Comparison of ENCODE assay signal across 12 cellular contexts in genomic region chr2:48343154-48343553, GRCh38. TPM values are rescaled to one million over a fixed set of nuclear protein-coding genes. Genes with fewer than 3 reads are reported as not detected.
DNase-seq lines count a peak whose midpoint lies in the region; ATAC-seq, FAIRE-seq and TF ChIP-seq lines count a peak whose summit lies in the region.
"Had no signal": no experiment of that assay in that cellular context is flagged by ENCODE, and none has a peak within 500 bp of the region (broad histone marks: within the 10 kb centered on the region; RNA-seq: fewer than 3 reads in every experiment).

No MANE protein-coding gene starts in this region.

- peak overlapping the region in 1 of 4 donors; percentile 61 for H3K4me3 Mint-ChIP-seq in CD4-positive, CD25-positive, alpha-beta regulatory T cell
- H3K4me3 Mint-ChIP-seq in HFFc6: peak overlapping the region; percentile 83; the same call in 1 of the 2 replicates
- H3K4me3 Mint-ChIP-seq: H9 had no signal

- peak overlapping the region; percentile 85 for H3K27ac ChIP-seq in CD4-positive, CD25-positive, alpha-beta regulatory T cell (ENCODE audit: insufficient read depth, low read length, poor library complexity, severe bottlenecking)
- H3K27ac ChIP-seq in K562 (ENCODE audit: extremely low read depth, low read depth, low read length): no peak overlapping the region

- no TSS peak for BruUV-seq in K562 (replicated peaks; lab: Mats Ljungman, UMichigan)

- peaks cover 42% of the 10 kb centered on the region for H3K4me1 ChIP-seq in CD4-positive, CD25-positive, alpha-beta regulatory T cell (ENCODE audit: control insufficient read depth, insufficient read depth, low read length, poor library complexity, severe bottlenecking)
- H3K4me1 ChIP-seq in K562 (replicated peaks in 1 of 2; ENCODE audit: control insufficient read depth in 2 of 2, insufficient read depth in 2 of 2, low read length in 2 of 2) (peaks cover 0 to 4% of the 10 kb centered on the region in 2 experiments; a peak in 2 of 5 replicates), skeletal muscle satellite cell (ENCODE audit: control insufficient read depth, insufficient read depth, low read length) (peaks cover 40% of the 10 kb centered on the region)

- peaks cover 15 to 23% of the 10 kb centered on the region in 2 experiments for H3K9me3 ChIP-seq in CD4-positive, CD25-positive, alpha-beta regulatory T cell (ENCODE audit: control insufficient read depth in 2 of 2, low read length in 2 of 2)
- H3K9me3 ChIP-seq in K562 (replicated peaks; ENCODE audit: control insufficient read depth, insufficient read depth, low read depth, low read length): peaks cover 8% of the 10 kb centered on the region
- H3K9me3 ChIP-seq in skeletal muscle satellite cell (replicated peaks; ENCODE audit: low read length): no peaks in the 10 kb centered on the region

- no peaks in the 10 kb centered on the region for H3K9me1 ChIP-seq in K562 (ENCODE audit: control insufficient read depth, insufficient read depth, low read length)

- intact Hi-C loops in K562 (cut with micrococcal nuclease): no loop called here

- no peaks in the 10 kb centered on the region for H4K20me1 ChIP-seq in K562 (replicated peaks; ENCODE audit: control insufficient read depth, insufficient read depth, low read length)

- peak overlapping the region; percentile 32 to 91 (median 80) for H3K27ac Mint-ChIP-seq in CD4-positive, CD25-positive, alpha-beta regulatory T cell
- H3K27ac Mint-ChIP-seq in HFFc6: peak overlapping the region; percentile 89
- H3K27ac Mint-ChIP-seq: progenitor cell of endocrine pancreas had no signal

- CTCF ChIA-PET in K562 (lab: Yijun Ruan, JAX; ENCODE audit: low intra/inter-chr PET ratio): no interaction called here

- H3K4me1 Mint-ChIP-seq in CD4-positive, CD25-positive, alpha-beta regulatory T cell: peaks cover 28 to 69% (median 49%) of the 10 kb centered on the region in 4 donors
- H3K4me1 Mint-ChIP-seq in HFFc6 (ENCODE audit: low read depth): peaks cover 57% of the 10 kb centered on the region

- TF ChIP-seq EP300 in K562 (IDR thresholded peaks at IDR 0.05; ENCODE audit: low read length): no peak

- no peaks in the 10 kb centered on the region for H3K27me3 Mint-ChIP-seq in CD4-positive, CD25-positive, alpha-beta regulatory T cell
- no peaks in the 10 kb centered on the region for H3K27me3 Mint-ChIP-seq in HFFc6 (ENCODE audit: insufficient read depth)
- H3K27me3 Mint-ChIP-seq: progenitor cell of endocrine pancreas had no signal

- TF ChIP-seq CTCF in HFFc6 (IDR thresholded peaks at IDR 0.05) (no peak), K562 (IDR thresholded peaks at IDR 0.05 in 2 of 3, conservative IDR thresholded peaks at IDR 0.05 in 1 of 3; ENCODE audit: insufficient read depth in 2 of 3, low read depth in 1 of 3, low read length in 3 of 3) (no peak)

- peaks cover 98% of the 10 kb centered on the region for H3K79me2 ChIP-seq in K562 (ENCODE audit: control insufficient read depth, insufficient read depth, low read length)

- H3K36me3 Mint-ChIP-seq in CD4-positive, CD25-positive, alpha-beta regulatory T cell: peaks cover 29% of the 10 kb centered on the region
- peaks cover 35% of the 10 kb centered on the region for H3K36me3 Mint-ChIP-seq in HFFc6 (ENCODE audit: low read depth)

- FAIRE-seq in K562 (lab: Jason Lieb, UNC): no peak

- DNase-seq in CD4-positive, CD25-positive, alpha-beta regulatory T cell: no peak
- DNase-seq in HFFc6 (no peak), K562 (ENCODE audit: extremely low read depth in 1 of 4, low spot score in 3 of 4) (no peak), NOMO-1 treated with dmso at 0.1 percent for 144 hours (lab: John Stamatoyannopoulos, UW; ENCODE audit: unreplicated experiment) (no peak)
- DNase-seq: activated CD4-positive, alpha-beta T cell treated with anti-CD3 and anti-CD28 coated beads, Interleukin-2, amount 50 U/mL, for 1 hour; H9; MV-4-11; stimulated activated CD4-positive, alpha-beta T cell treated with anti-CD3 and anti-CD28 coated beads, Interleukin-2, amount 100 ng/mL, for 24 hours had no signal

- H3K36me3 ChIP-seq in CD4-positive, CD25-positive, alpha-beta regulatory T cell (ENCODE audit: control insufficient read depth, insufficient read depth, low read length): peaks cover 21% of the 10 kb centered on the region
- peaks cover 25% of the 10 kb centered on the region for H3K36me3 ChIP-seq in K562 (ENCODE audit: control insufficient read depth, insufficient read depth, low read length)
- H3K36me3 ChIP-seq in skeletal muscle satellite cell (ENCODE audit: insufficient read depth, low read length): peaks cover 17% of the 10 kb centered on the region

- H3K4me2 ChIP-seq in K562 (ENCODE audit: insufficient read depth, low read length) (no peak overlapping the region), skeletal muscle satellite cell (ENCODE audit: low read length) (peak overlapping the region; percentile 83)

- no peak overlapping the region for H3K9ac ChIP-seq in K562 (ENCODE audit: insufficient read depth in 1 of 2, low read depth in 2 of 2, low read length in 2 of 2)
- H3K9ac ChIP-seq in skeletal muscle satellite cell (ENCODE audit: low read depth, low read length): peak overlapping the region; percentile 75

- no peaks in the 10 kb centered on the region for H3K27me3 ChIP-seq in CD4-positive, CD25-positive, alpha-beta regulatory T cell (ENCODE audit: control insufficient read depth, insufficient read depth, low read length)
- H3K27me3 ChIP-seq in K562 (ENCODE audit: control insufficient read depth in 2 of 2, insufficient read depth in 2 of 2, low read length in 2 of 2): no peaks in the 10 kb centered on the region
- no peaks in the 10 kb centered on the region for H3K27me3 ChIP-seq in skeletal muscle satellite cell (ENCODE audit: control insufficient read depth, insufficient read depth, low read length)

- POLR2A ChIA-PET in K562 (lab: Yijun Ruan, JAX): no interaction called here

- peaks cover 4 to 17% (median 5%) of the 10 kb centered on the region in 7 donors for H3K9me3 Mint-ChIP-seq in CD4-positive, CD25-positive, alpha-beta regulatory T cell
- peaks cover 23% of the 10 kb centered on the region for H3K9me3 Mint-ChIP-seq in HFFc6

- no peak for ATAC-seq in CD4-positive, CD25-positive, alpha-beta regulatory T cell (ENCODE audit: low read depth in 2 of 2)
- no peak for ATAC-seq in K562
- ATAC-seq in GM19328 (IDR thresholded peaks at IDR 0.05; ENCODE audit: unreplicated experiment): no peak
- ATAC-seq in esophagus mucosa: no peak

- H3K4me3 ChIP-seq in CD4-positive, CD25-positive, alpha-beta regulatory T cell (ENCODE audit: low read depth, low read length): peak overlapping the region; percentile 82
- H3K4me3 ChIP-seq in K562 (no peak overlapping the region), skeletal muscle satellite cell (ENCODE audit: low read length) (no peak overlapping the region)

- no peak overlapping the region for H2AFZ ChIP-seq in K562 (ENCODE audit: low read depth, low read length)

- TF ChIP-seq RAD21 in K562 (CRISPR knock-in tag; conservative IDR thresholded peaks at IDR 0.05 in 1 of 2, IDR thresholded peaks at IDR 0.05 in 1 of 2): no peak

- no peak for TF ChIP-seq POLR2A in K562 (conservative IDR thresholded peaks at IDR 0.05)

- 78% methylated on average over 1 of the region's 1 CpG for WGBS in K562 (ENCODE audit: insufficient coverage, low coverage, missing lambda C conversion rate)

- in situ Hi-C loops in K562 (cut with MboI): no loop called here

TF ChIP-seq in K562, 482 proteins besides CTCF, POLR2A, EP300 and RAD21:
- TF ChIP-seq ZNF316 (IDR thresholded peaks at IDR 0.05) (peak; percentile 54; the same call in 1 of the 2 replicates), FOXP1 (CRISPR knock-in tag; IDR thresholded peaks at IDR 0.05) (no peak)
TF ChIP-seq in K562: peak in this region for 1.

RNA-seq across cellular contexts. Expression of gene FOXN2, which starts 28.7 kb away (rescaled TPM):
- 58.4 TPM for total RNA-seq in CD4-positive, CD25-positive, alpha-beta regulatory T cell
- polyA plus RNA-seq in CD4-positive, CD25-positive, alpha-beta regulatory T cell: 10 to 100 TPM; 48.9 to 67.6 (median 59.5) TPM
- total RNA-seq in HFFc6 (2021; fragmentation: NEBNext Ultra II Directional; extraction: Animal tissue kit (Norgen Biotek cat#: 25700)): 10 to 100 TPM; 12.5 to 21.1 (median 16.9) TPM
- 41.6 and 60.4 TPM in 2 replicates for total RNA-seq in K562 (2011; cell fraction: chromatin; rRNA removed; ENCODE audit: low replicate concordance)
- 13.7 and 17.9 TPM in 2 replicates for total RNA-seq in K562 (2011; cell fraction: nucleolus; rRNA removed)
- total RNA-seq in K562 (2011; cell fraction: nucleoplasm; rRNA removed): 21.9 and 34.4 TPM in 2 replicates
- total RNA-seq in K562 (2014; rRNA removed) (24.4 and 25.7 TPM in 2 replicates), K562 (2014; rRNA removed; fragmentation: Illumina TruSeq; extraction: Trizol) (36.1 and 41.0 TPM in 2 replicates), K562 (2015; rRNA removed; fragmentation: Illumina TruSeq; extraction: Trizol) (26.4 and 31.1 TPM in 2 replicates), K562 (2021) (26.7 and 30.1 TPM in 2 replicates), esophagus mucosa (10.8 TPM)
- polyA plus RNA-seq in K562 (2011; rRNA removed) (23.0 and 25.9 TPM in 2 replicates), K562 (2014; fragmentation: Illumina TruSeq; extraction: Trizol) (19.6 and 24.2 TPM in 2 replicates), K562 (2014; fragmentation: Nextera tagmentation; extraction: Ambion mirVana) (10 to 100 TPM; 12.4 to 22.8 TPM), K562 (2014; rRNA removed) (10.5 and 11.4 TPM in 2 replicates)
- polyA plus RNA-seq in K562 (2011; cell fraction: cytosol; rRNA removed): 5.2 and 10.6 TPM in 2 replicates
- polyA plus RNA-seq in K562 (2011; cell fraction: nucleus; rRNA removed): 13.7 and 18.9 TPM in 2 replicates
- 8.5 and 10.5 TPM in 2 replicates for polyA plus RNA-seq in K562 (2012)
- polyA minus RNA-seq in K562 (2011; rRNA and poly(A)+ RNA removed): 66.3 and 97.5 TPM in 2 replicates
- 23.6 and 24.8 TPM in 2 replicates for polyA minus RNA-seq in K562 (2011; cell fraction: cytosol; rRNA and poly(A)+ RNA removed)
- 15.6 and 26.7 TPM in 2 replicates for polyA minus RNA-seq in K562 (2011; cell fraction: nucleus; rRNA and poly(A)+ RNA removed)
- 24.5 and 29.2 TPM in 2 replicates for total RNA-seq in skeletal muscle satellite cell (2012; rRNA removed)
